ENCODE assay signal across 9 cellular contexts in genomic region chr19:47107953-47108746, GRCh38. TPM values are rescaled to one million over a fixed set of nuclear protein-coding genes. Genes with fewer than 3 reads are reported as not detected.
DNase-seq lines count a peak whose midpoint lies in the region; ATAC-seq, FAIRE-seq and TF ChIP-seq lines count a peak whose summit lies in the region.
"Had no signal": no experiment of that assay in that cellular context is flagged by ENCODE, and none has a peak within 500 bp of the region (broad histone marks: within the 10 kb centered on the region; RNA-seq: fewer than 3 reads in every experiment).

No MANE protein-coding gene starts in this region.

- H3K9ac ChIP-seq in IMR-90 (ENCODE audit: low read depth, low read length), result peak overlapping the region; percentile 7; the same call in 1 of the 2 replicates

- CTCF ChIA-PET in A549 (lab: Yijun Ruan, JAX) (interaction anchor here (0.6 to 1.8 kb wide), 10 partner anchors 16 to 192 kb away, joined by 3 to 9 read pairs (median 3); no protein-coding TSS in a partner anchor), IMR-90 (lab: Yijun Ruan, JAX) (no interaction called here)

- no peak for FAIRE-seq in A549 (lab: Jason Lieb, UNC)

- no peak overlapping the region for H3K18ac ChIP-seq in IMR-90 (ENCODE audit: low read depth, low read length)

- TF ChIP-seq RAD21 in A549 (conservative IDR thresholded peaks at IDR 0.05 in 1 of 2, IDR thresholded peaks at IDR 0.05 in 1 of 2) (no peak), IMR-90 (IDR thresholded peaks at IDR 0.05; ENCODE audit: low read length) (no peak)

- H2AK9ac ChIP-seq in IMR-90 (replicated peaks; ENCODE audit: low read depth, low read length, poor library complexity), result no peak overlapping the region

- peak overlapping the region; percentile 27; the same call in 1 of the 2 replicates for H3K14ac ChIP-seq in IMR-90 (replicated peaks; ENCODE audit: low read depth, low read length)

- peak overlapping the region; percentile 48; the same call in 1 of the 2 replicates for H3K23ac ChIP-seq in IMR-90 (ENCODE audit: low read depth, low read length)

- H3K27me3 ChIP-seq in IMR-90 (ENCODE audit: control insufficient read depth, insufficient read depth, low read length), result no peaks in the 10 kb centered on the region
- H3K27me3 ChIP-seq in ovary, result no peaks in the 10 kb centered on the region

- H3K79me1 ChIP-seq in IMR-90 (ENCODE audit: low read depth in 1 of 2, low read length in 2 of 2), result peaks cover 20 to 74% of the 10 kb centered on the region in 2 experiments

- no peak overlapping the region for H3K4me3 ChIP-seq in A549
- no peak overlapping the region for H3K4me3 ChIP-seq in IMR-90 (ENCODE audit: insufficient read depth, low read depth, low read length)
- H3K4me3 ChIP-seq in astrocyte of the spinal cord (ENCODE audit: low read depth, low read length), result no peak overlapping the region
- no peak overlapping the region for H3K4me3 ChIP-seq in ovary

- H2AK5ac ChIP-seq in IMR-90 (ENCODE audit: low read depth, low read length), result 0 out of 2 replicates have a peak overlapping the region, but pooled peaks have one; percentile 26

- H2BK120ac ChIP-seq in IMR-90 (ENCODE audit: low read depth, low read length), result no peak overlapping the region

- no TSS peak for BruUV-seq in IMR-90 (replicated peaks; lab: Mats Ljungman, UMichigan)

- H3K9me1 ChIP-seq in IMR-90 (ENCODE audit: insufficient read depth, low read length), result peaks cover 17% of the 10 kb centered on the region

- DNase-seq in A549 (ENCODE audit: low read depth in 1 of 2, low spot score in 1 of 2) (no peak), IMR-90 (peak; percentile 29), astrocyte of the spinal cord (ENCODE audit: low read depth, low spot score) (peak; percentile 51), midbrain (lab: John Stamatoyannopoulos, UW) (peak; percentile 60), ovary (no peak), globus pallidus (ENCODE audit: low spot score) (no peak)
- DNase-seq: activated CD4-positive, alpha-beta T cell treated with anti-CD3 and anti-CD28 coated beads for 1 hour had no signal

- ATAC-seq in A549, result no peak
- no peak for ATAC-seq in IMR-90 (ENCODE audit: low read depth)
- no peak for ATAC-seq in GM21786 (IDR thresholded peaks at IDR 0.05; ENCODE audit: unreplicated experiment)
- ATAC-seq in GM18870 (IDR thresholded peaks at IDR 0.05; ENCODE audit: unreplicated experiment), result no peak

- no peak overlapping the region for H2BK20ac ChIP-seq in IMR-90 (ENCODE audit: low read depth, low read length)

- TF ChIP-seq CTCF in A549 (IDR thresholded peaks at IDR 0.05), result no peak
- no peak for TF ChIP-seq CTCF in IMR-90 (conservative IDR thresholded peaks at IDR 0.05; ENCODE audit: low read depth, low read length)
- no peak for TF ChIP-seq CTCF in astrocyte of the spinal cord (IDR thresholded peaks at IDR 0.05; ENCODE audit: low read depth, low read length)
- TF ChIP-seq CTCF in ovary (IDR thresholded peaks at IDR 0.05), result no peak

- peak overlapping the region; percentile 71 for H2BK5ac ChIP-seq in IMR-90 (ENCODE audit: low read depth, low read length, poor library complexity, severe bottlenecking)

- POLR2A ChIA-PET in A549 (lab: Yijun Ruan, JAX), result no interaction called here
- POLR2A ChIA-PET in IMR-90 (lab: Charles Lee; ENCODE audit: unreplicated experiment), result interaction anchor here (0.6 kb wide), 1 partner anchor 1101 kb away, joined by 3 read pairs; no protein-coding TSS in a partner anchor

- H2BK15ac ChIP-seq in IMR-90 (ENCODE audit: low read depth, low read length), result no peak overlapping the region

- H3K4me2 ChIP-seq in A549, result peak overlapping the region; percentile 72
- peak overlapping the region; percentile 28 for H3K4me2 ChIP-seq in IMR-90 (ENCODE audit: low read depth, low read length)

- no peak overlapping the region; the same call in 1 of the 2 replicates for H3K4ac ChIP-seq in IMR-90 (ENCODE audit: low read depth, low read length)

- no peak overlapping the region for H2AFZ ChIP-seq in IMR-90 (replicated peaks; ENCODE audit: low read length, poor library complexity)

- no peak overlapping the region for H3K56ac ChIP-seq in IMR-90 (ENCODE audit: extremely low read depth, insufficient read depth, low read length)

- peak overlapping the region in 1 of 2 experiments; percentile 51; a peak in 1 of 4 replicates for H4K8ac ChIP-seq in IMR-90 (ENCODE audit: low read depth in 2 of 2, low read length in 2 of 2)

- no peak overlapping the region for H4K5ac ChIP-seq in IMR-90 (ENCODE audit: low read depth, low read length)

- TF ChIP-seq POLR2A in A549 (IDR thresholded peaks at IDR 0.05; ENCODE audit: low read length), result no peak
- TF ChIP-seq POLR2A in IMR-90 (IDR thresholded peaks at IDR 0.05; ENCODE audit: low read depth, low read length), result no peak
- TF ChIP-seq POLR2A in ovary (IDR thresholded peaks at IDR 0.05), result no peak

- no peak overlapping the region for H4K91ac ChIP-seq in IMR-90 (ENCODE audit: insufficient read depth, low read depth, low read length)

- H3K36me3 ChIP-seq in IMR-90 (ENCODE audit: control insufficient read depth, insufficient read depth, low read length), result peaks cover 2% of the 10 kb centered on the region
- no peaks in the 10 kb centered on the region for H3K36me3 ChIP-seq in ovary

- intact Hi-C loops in IMR-90 (cut with micrococcal nuclease) (no loop called here), ovary (cut with DNase I) (no loop called here)

- in situ Hi-C loops in IMR-90 (cut with MboI; ENCODE audit: low sequenced_read_pairs), result no loop called here
- in situ Hi-C loops in astrocyte of the spinal cord (cut with HindIII; ENCODE audit: low sequenced_read_pairs), result no loop called here

- H3K27ac ChIP-seq in A549 (peak overlapping the region; percentile 6 to 45; a peak in 4 of 6 replicates), IMR-90 (ENCODE audit: insufficient read depth, low read length) (peak overlapping the region; percentile 17; the same call in 1 of the 2 replicates), ovary (no peak overlapping the region)

- H3K4me1 ChIP-seq in A549 (peaks cover 39% of the 10 kb centered on the region), IMR-90 (ENCODE audit: control insufficient read depth, insufficient read depth, low read length) (peaks cover 25% of the 10 kb centered on the region), ovary (ENCODE audit: insufficient read depth) (peaks cover 2% of the 10 kb centered on the region)

- H3K9me3 ChIP-seq in A549 (no peaks in the 10 kb centered on the region), IMR-90 (ENCODE audit: control insufficient read depth, insufficient read depth, low read length) (no peaks in the 10 kb centered on the region), ovary (no peaks in the 10 kb centered on the region)

- WGBS in A549 (ENCODE audit: missing lambda C conversion rate), result 85% methylated on average over 9 of the region's 9 CpGs
- WGBS in IMR-90 (ENCODE audit: extremely low coverage in 2 of 2, insufficient read length in 1 of 2), 2 experiments, result 84% methylated on average over 5 of the region's 9 CpGs; no CpG with 5 or more reads in 1 of the 2 experiments
- WGBS in ovary, 3 donors, result 85 to 89% (median 87%) methylated on average over 9 of the region's 9 CpGs

- dilution Hi-C loops in IMR-90 (cut with HindIII; ENCODE audit: low sequenced_read_pairs, unreplicated experiment), result no loop called here

- no peak for TF ChIP-seq EP300 in A549 (IDR thresholded peaks at IDR 0.05)
- no peak for TF ChIP-seq EP300 in ovary (IDR thresholded peaks at IDR 0.05)

- H4K20me1 ChIP-seq in IMR-90 (ENCODE audit: insufficient read depth, low read length), result peaks cover 34% of the 10 kb centered on the region

TF ChIP-seq in A549, 52 proteins besides CTCF, POLR2A, EP300 and RAD21 (continues in another document):
- 0 out of 5 replicates have a peak, but pooled peaks of 1 of the 2 experiments have one; percentile 12 for TF ChIP-seq JUN (IDR thresholded peaks at IDR 0.05)

TF ChIP-seq in IMR-90, 13 proteins besides CTCF, POLR2A, EP300 and RAD21 (continues in another document):
- TF ChIP-seq MAFK (IDR thresholded peaks at IDR 0.05; ENCODE audit: low read depth, low read length) (no peak), CEBPB (IDR thresholded peaks at IDR 0.05; ENCODE audit: low read depth, low read length) (no peak)

RNA-seq across cellular contexts. Expression of gene ZC3H4, which starts 5.4 kb away (rescaled TPM):
- 7.7 and 9.6 TPM in 2 replicates for polyA plus RNA-seq in A549 (2011; rRNA removed)
- polyA plus RNA-seq in A549 (2012; cell fraction: cytosol; rRNA removed), result 5.9 and 8.3 TPM in 2 replicates
- polyA plus RNA-seq in A549 (2012; cell fraction: nucleus; rRNA removed), result 16.1 and 19.8 TPM in 2 replicates
- polyA plus RNA-seq in A549 (2017; fragmentation: RNase III; extraction: RNeasy Plus Mini Kit Qiagen cat#74134 plus additional on column Dnase treatment), result 29.7 to 37.9 TPM (median 33.4 TPM) in 3 replicates
- 13.0 and 16.6 TPM in 2 replicates for polyA minus RNA-seq in A549 (2011; rRNA and poly(A)+ RNA removed)
- 3.9 and 5.3 TPM in 2 replicates for total RNA-seq in IMR-90 (2012; rRNA removed)
- 8.9 and 9.3 TPM in 2 replicates for polyA plus RNA-seq in IMR-90 (2012; rRNA removed)
- polyA plus RNA-seq in IMR-90 (2012; cell fraction: cytosol; rRNA removed), result 5.1 and 5.9 TPM in 2 replicates
- 8.7 and 14.9 TPM in 2 replicates for polyA plus RNA-seq in IMR-90 (2012; cell fraction: nucleus; rRNA removed; ENCODE audit: low replicate concordance)
- total RNA-seq in ovary, result 10 to 100 TPM; 10.7 to 58.2 (median 50.0) TPM
- 10 to 100 TPM; 18.5 to 38.8 TPM for polyA plus RNA-seq in ovary

RNA-seq across cellular contexts. Expression of gene SAE1, which starts 22.5 kb away (rescaled TPM):
- polyA plus RNA-seq in A549 (2011; rRNA removed), result 229 and 249 TPM in 2 replicates
- polyA plus RNA-seq in A549 (2012; cell fraction: cytosol; rRNA removed), result 190 and 220 TPM in 2 replicates
- polyA plus RNA-seq in A549 (2012; cell fraction: nucleus; rRNA removed), result 134 and 175 TPM in 2 replicates
- 187 to 206 TPM (median 205 TPM) in 3 replicates for polyA plus RNA-seq in A549 (2017; fragmentation: RNase III; extraction: RNeasy Plus Mini Kit Qiagen cat#74134 plus additional on column Dnase treatment)
- 87.6 and 96.8 TPM in 2 replicates for polyA minus RNA-seq in A549 (2011; rRNA and poly(A)+ RNA removed)
- total RNA-seq in IMR-90 (2012; rRNA removed), result 184 and 192 TPM in 2 replicates
- polyA plus RNA-seq in IMR-90 (2012; rRNA removed), result 137 and 165 TPM in 2 replicates
- polyA plus RNA-seq in IMR-90 (2012; cell fraction: cytosol; rRNA removed), result 96.8 and 106 TPM in 2 replicates
- 45.0 and 63.3 TPM in 2 replicates for polyA plus RNA-seq in IMR-90 (2012; cell fraction: nucleus; rRNA removed; ENCODE audit: low replicate concordance)
- 10 to 100 TPM; 25.5 to 64.8 (median 55.6) TPM for total RNA-seq in ovary
- 100 to 1,000 TPM in 1 of 2 donors, 10 to 100 TPM in 1; 47.4 to 138 TPM for polyA plus RNA-seq in ovary

RNA-seq across cellular contexts. Expression of gene TMEM160, which starts 59.7 kb away (rescaled TPM):
- polyA plus RNA-seq in A549 (2011; rRNA removed), result 12.4 and 15.2 TPM in 2 replicates
- 112 and 136 TPM in 2 replicates for polyA plus RNA-seq in A549 (2012; cell fraction: cytosol; rRNA removed)
- 101 and 132 TPM in 2 replicates for polyA plus RNA-seq in A549 (2012; cell fraction: nucleus; rRNA removed)
- 40.8 to 50.4 TPM (median 42.2 TPM) in 3 replicates for polyA plus RNA-seq in A549 (2017; fragmentation: RNase III; extraction: RNeasy Plus Mini Kit Qiagen cat#74134 plus additional on column Dnase treatment)
- polyA minus RNA-seq in A549 (2011; rRNA and poly(A)+ RNA removed), result 2.1 and 7.5 TPM in 2 replicates
- 9.2 and 10.6 TPM in 2 replicates for total RNA-seq in IMR-90 (2012; rRNA removed)
- polyA plus RNA-seq in IMR-90 (2012; rRNA removed), result 25.7 and 48.9 TPM in 2 replicates
- 61.5 and 62.1 TPM in 2 replicates for polyA plus RNA-seq in IMR-90 (2012; cell fraction: cytosol; rRNA removed)
- polyA plus RNA-seq in IMR-90 (2012; cell fraction: nucleus; rRNA removed; ENCODE audit: low replicate concordance), result 7.7 and 30.6 TPM in 2 replicates
- total RNA-seq in ovary, result 10 to 100 TPM; 13.9 to 49.1 (median 19.3) TPM
- 1 to 10 TPM in 1 of 2 donors, not detected in 1; 8.6 TPM for polyA plus RNA-seq in ovary

Comparison
In these comparisons a context has a peak if more than half of its experiments do, and no peak if none do; other contexts are left out.
1. DNase-seq: peak in IMR-90 (single experiment), astrocyte of the spinal cord (single experiment) and midbrain (single experiment); none in A549 (0 of 2), ovary (0 of 5) and globus pallidus (single experiment).
2. H3K27ac ChIP-seq: peak in A549 (2 of 2) and IMR-90 (single experiment); none in ovary (0 of 2).